Comparison of ENCODE assay signal across 8 cellular contexts in genomic region chr15:90883526-90883931, GRCh38. TPM values are rescaled to one million over a fixed set of nuclear protein-coding genes. Genes with fewer than 3 reads are reported as not detected.
A peak's percentile ranks its signal among the peaks of the same experiment; 100 is the strongest.
DNase-seq lines count a peak whose midpoint lies in the region; ATAC-seq and TF ChIP-seq lines count a peak whose summit lies in the region.

No MANE protein-coding gene starts in this region.

- H3K4me1 ChIP-seq in uterus, result peaks cover 0 to 12% of the 10 kb centered on the region in 2 donors

- no peaks in the 10 kb centered on the region for H3K9me3 Mint-ChIP-seq in activated naive CD4-positive, alpha-beta T cell treated with anti-CD3 and anti-CD28 coated beads, Interleukin-2, amount 50 U/mL, for 72 hours
- no peaks in the 10 kb centered on the region for H3K9me3 Mint-ChIP-seq in nephron

- peak overlapping the region; percentile 96 for H3K27ac ChIP-seq in uterus

- peaks cover 2 to 15% of the 10 kb centered on the region in 2 donors for H3K36me3 Mint-ChIP-seq in activated naive CD4-positive, alpha-beta T cell treated with anti-CD3 and anti-CD28 coated beads, Interleukin-2, amount 50 U/mL, for 72 hours
- peaks cover 13% of the 10 kb centered on the region for H3K36me3 Mint-ChIP-seq in nephron (ENCODE audit: low read depth)

- TF ChIP-seq POLR2A in erythroblast (IDR thresholded peaks at IDR 0.05; ENCODE audit: low read length) (no peak), uterus (IDR thresholded peaks at IDR 0.05) (no peak)

- no peak for DNase-seq in activated naive CD4-positive, alpha-beta T cell treated with anti-CD3 and anti-CD28 coated beads, Interleukin-2, amount 50 U/mL, for 72 hours (ENCODE audit: low spot score in 2 of 2)
- no peak for DNase-seq in activated naive CD4-positive, alpha-beta T cell treated with anti-CD3 and anti-CD28 coated beads, Interleukin-2, amount 50 U/mL, for 16 hours
- DNase-seq in erythroblast (lab: John Stamatoyannopoulos, UW) (peak; percentile 27 to 47), uterus (no peak), NOMO-1 treated with dmso at 0.1 percent for 144 hours (lab: John Stamatoyannopoulos, UW; ENCODE audit: unreplicated experiment) (no peak), NCI-H69 (lab: John Stamatoyannopoulos, UW) (no peak)

- H3K4me3 Mint-ChIP-seq in nephron, result peak overlapping the region; percentile 44 to 63 (median 62)

- H3K9me3 ChIP-seq in uterus, result no peaks in the 10 kb centered on the region

- H3K36me3 ChIP-seq in uterus, result no peaks in the 10 kb centered on the region

- no peaks in the 10 kb centered on the region for H3K27me3 ChIP-seq in uterus

- H3K27me3 Mint-ChIP-seq in nephron (ENCODE audit: low read depth), result no peaks in the 10 kb centered on the region

- H3K4me3 ChIP-seq in uterus, result peak overlapping the region; percentile 49 to 65

- peak; percentile 6 for ATAC-seq in activated naive CD4-positive, alpha-beta T cell treated with anti-CD3 and anti-CD28 coated beads, Interleukin-2, amount 50 U/mL, for 72 hours
- no peak for ATAC-seq in GM21367 (IDR thresholded peaks at IDR 0.05; ENCODE audit: unreplicated experiment)

- TF ChIP-seq CTCF in nephron (IDR thresholded peaks at IDR 0.05; ENCODE audit: unreplicated experiment in 3 of 3), result no peak
- no peak for TF ChIP-seq CTCF in uterus (IDR thresholded peaks at IDR 0.05)

- H3K27ac Mint-ChIP-seq in activated naive CD4-positive, alpha-beta T cell treated with anti-CD3 and anti-CD28 coated beads, Interleukin-2, amount 50 U/mL, for 72 hours, result peak overlapping the region in 1 of 2 donors; percentile 83
- H3K27ac Mint-ChIP-seq in nephron, result peak overlapping the region; percentile 51 to 77 (median 70)

- H3K4me1 Mint-ChIP-seq in nephron, result peaks cover 11% of the 10 kb centered on the region

- intact Hi-C loops in uterus (cut with DNase I; ENCODE audit: low total_unique reads), result loop anchor here (10.0 kb wide), 1 partner anchor 169 kb away; the partner anchor contains the start of gene BLM

RNA-seq across cellular contexts. Expression of gene FES, which starts 0.8 kb away (rescaled TPM):
- total RNA-seq in activated naive CD4-positive, alpha-beta T cell treated with anti-CD3 and anti-CD28 coated beads, Interleukin-2, amount 50 U/mL, for 72 hours, result 10 to 100 TPM; 83.9 to 91.4 TPM
- total RNA-seq in uterus, result 100 to 1,000 TPM in 1 of 4 donors, 10 to 100 TPM in 2, 1 to 10 TPM in 1; 4.4 to 968 (median 60.1) TPM

RNA-seq across cellular contexts. Expression of gene FURIN, which starts 15.1 kb away (rescaled TPM):
- total RNA-seq in activated naive CD4-positive, alpha-beta T cell treated with anti-CD3 and anti-CD28 coated beads, Interleukin-2, amount 50 U/mL, for 72 hours, result 100 to 1,000 TPM; 381 to 721 TPM
- 10 to 100 TPM; 20.5 to 54.8 (median 30.5) TPM for total RNA-seq in uterus

RNA-seq across cellular contexts. Expression of gene MAN2A2, which starts 19.6 kb away (rescaled TPM):
- 100 to 1,000 TPM in 1 of 2 donors, 10 to 100 TPM in 1; 99.8 to 225 TPM for total RNA-seq in activated naive CD4-positive, alpha-beta T cell treated with anti-CD3 and anti-CD28 coated beads, Interleukin-2, amount 50 U/mL, for 72 hours
- 10 to 100 TPM; 15.9 to 92.0 (median 19.8) TPM for total RNA-seq in uterus

RNA-seq across cellular contexts. Expression of gene HDDC3, which starts 48.8 kb away (rescaled TPM):
- 10 to 100 TPM; 18.9 to 32.4 TPM for total RNA-seq in activated naive CD4-positive, alpha-beta T cell treated with anti-CD3 and anti-CD28 coated beads, Interleukin-2, amount 50 U/mL, for 72 hours
- total RNA-seq in uterus, result 10 to 100 TPM in 2 of 4 donors, 1 to 10 TPM in 1, under 1 TPM in 1; 0.59 to 14.0 (median 7.2) TPM

RNA-seq across cellular contexts. Expression of gene UNC45A, which starts 51.6 kb away (rescaled TPM):
- 100 to 1,000 TPM in 1 of 2 donors, 10 to 100 TPM in 1; 75.5 to 112 TPM for total RNA-seq in activated naive CD4-positive, alpha-beta T cell treated with anti-CD3 and anti-CD28 coated beads, Interleukin-2, amount 50 U/mL, for 72 hours
- 10 to 100 TPM; 42.8 to 89.5 (median 65.4) TPM for total RNA-seq in uterus

Comparison
In these comparisons a context has a peak if more than half of its experiments do, and no peak if none do; other contexts are left out.
1. DNase-seq: peak in erythroblast (2 of 2); none in activated naive CD4-positive, alpha-beta T cell treated with anti-CD3 and anti-CD28 coated beads, Interleukin-2, amount 50 U/mL, for 72 hours (0 of 2), activated naive CD4-positive, alpha-beta T cell treated with anti-CD3 and anti-CD28 coated beads, Interleukin-2, amount 50 U/mL, for 16 hours (single experiment), uterus (0 of 2), NOMO-1 treated with dmso at 0.1 percent for 144 hours (single experiment) and NCI-H69 (single experiment).
2. RNA of gene FURIN, which starts 15.1 kb away (total RNA-seq): 381 to 721 TPM in activated naive CD4-positive, alpha-beta T cell treated with anti-CD3 and anti-CD28 coated beads, Interleukin-2, amount 50 U/mL, for 72 hours; 20.5 to 54.8 TPM in uterus; every median in the first group is over 4 times any median in the second.